1 cellular context compared by ENCODE assay signal in the genomic region with DNA sequence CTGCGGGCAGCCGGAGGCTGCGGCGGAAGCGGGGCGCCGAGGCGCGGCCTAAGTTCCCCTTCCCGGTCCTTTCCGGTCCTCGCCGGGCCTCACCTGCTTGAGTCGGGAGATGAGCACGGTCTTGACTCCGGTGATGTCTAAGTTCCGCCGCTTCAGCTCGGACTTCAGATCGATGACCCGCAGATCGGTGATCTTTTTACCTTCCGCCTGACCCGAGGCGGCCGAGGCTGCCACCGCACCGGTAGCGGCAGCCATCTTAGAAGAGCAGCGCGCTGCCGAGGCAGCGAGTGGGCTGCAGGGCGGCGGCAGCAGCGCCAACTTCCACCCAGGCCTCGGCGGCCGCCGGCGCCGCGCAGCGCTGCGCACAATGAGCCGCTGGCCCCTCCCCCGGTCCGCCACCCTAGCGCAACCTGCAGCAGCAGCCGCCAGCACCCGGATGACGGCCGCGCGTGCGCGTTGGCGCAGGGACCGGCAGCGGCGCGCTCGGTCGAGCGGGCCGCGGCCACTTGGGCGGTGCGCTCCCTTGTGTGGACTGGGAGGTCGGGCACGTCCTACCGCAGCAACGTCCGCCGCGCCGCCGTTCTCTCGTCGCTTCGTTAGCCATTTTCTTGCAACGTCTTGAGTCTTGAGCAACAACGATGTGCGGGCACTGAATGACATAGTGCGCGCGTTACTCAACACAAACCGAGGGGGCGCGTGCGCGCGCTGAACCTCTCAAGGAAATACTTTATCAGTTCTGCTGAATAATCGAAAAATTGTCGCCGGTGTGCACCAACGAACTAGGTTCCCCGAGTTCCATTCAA.
TF ChIP-seq lines count a peak whose summit lies in the region.

A gene (minus strand): TSS at position 369 of the 803 bp plus-strand sequence. CDS start 114 bp downstream, at position 255.

TF ChIP-seq in GM12878, 131 proteins besides CTCF, POLR2A, EP300 and RAD21 (continued from another document and continues in another):
- TF ChIP-seq, protein P1, sequence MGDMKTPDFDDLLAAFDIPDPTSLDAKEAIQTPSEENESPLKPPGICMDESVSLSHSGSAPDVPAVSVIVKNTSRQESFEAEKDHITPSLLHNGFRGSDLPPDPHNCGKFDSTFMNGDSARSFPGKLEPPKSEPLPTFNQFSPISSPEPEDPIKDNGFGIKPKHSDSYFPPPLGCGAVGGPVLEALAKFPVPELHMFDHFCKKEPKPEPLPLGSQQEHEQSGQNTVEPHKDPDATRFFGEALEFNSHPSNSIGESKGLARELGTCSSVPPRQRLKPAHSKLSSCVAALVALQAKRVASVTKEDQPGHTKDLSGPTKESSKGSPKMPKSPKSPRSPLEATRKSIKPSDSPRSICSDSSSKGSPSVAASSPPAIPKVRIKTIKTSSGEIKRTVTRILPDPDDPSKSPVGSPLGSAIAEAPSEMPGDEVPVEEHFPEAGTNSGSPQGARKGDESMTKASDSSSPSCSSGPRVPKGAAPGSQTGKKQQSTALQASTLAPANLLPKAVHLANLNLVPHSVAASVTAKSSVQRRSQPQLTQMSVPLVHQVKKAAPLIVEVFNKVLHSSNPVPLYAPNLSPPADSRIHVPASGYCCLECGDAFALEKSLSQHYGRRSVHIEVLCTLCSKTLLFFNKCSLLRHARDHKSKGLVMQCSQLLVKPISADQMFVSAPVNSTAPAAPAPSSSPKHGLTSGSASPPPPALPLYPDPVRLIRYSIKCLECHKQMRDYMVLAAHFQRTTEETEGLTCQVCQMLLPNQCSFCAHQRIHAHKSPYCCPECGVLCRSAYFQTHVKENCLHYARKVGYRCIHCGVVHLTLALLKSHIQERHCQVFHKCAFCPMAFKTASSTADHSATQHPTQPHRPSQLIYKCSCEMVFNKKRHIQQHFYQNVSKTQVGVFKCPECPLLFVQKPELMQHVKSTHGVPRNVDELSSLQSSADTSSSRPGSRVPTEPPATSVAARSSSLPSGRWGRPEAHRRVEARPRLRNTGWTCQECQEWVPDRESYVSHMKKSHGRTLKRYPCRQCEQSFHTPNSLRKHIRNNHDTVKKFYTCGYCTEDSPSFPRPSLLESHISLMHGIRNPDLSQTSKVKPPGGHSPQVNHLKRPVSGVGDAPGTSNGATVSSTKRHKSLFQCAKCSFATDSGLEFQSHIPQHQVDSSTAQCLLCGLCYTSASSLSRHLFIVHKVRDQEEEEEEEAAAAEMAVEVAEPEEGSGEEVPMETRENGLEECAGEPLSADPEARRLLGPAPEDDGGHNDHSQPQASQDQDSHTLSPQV (IDR thresholded peaks at IDR 0.05): peak; percentile 13; the same call in 1 of the 2 replicates
- TF ChIP-seq ZSCAN29 (IDR thresholded peaks at IDR 0.05): peak; percentile 15; the same call in 1 of the 2 replicates
- peak; percentile 49 for TF ChIP-seq NBN (IDR thresholded peaks at IDR 0.05)
- TF ChIP-seq SMAD5 (IDR thresholded peaks at IDR 0.05; ENCODE audit: low read depth): no peak; the same call in 1 of the 2 replicates
- peak; percentile 98 for TF ChIP-seq YY1 (IDR thresholded peaks at IDR 0.05; ENCODE audit: low read depth, low read length)
- TF ChIP-seq POLR2AphosphoS2 (IDR thresholded peaks at IDR 0.05; ENCODE audit: low read depth, low read length): peak; percentile 77; the same call in 1 of the 2 replicates
- TF ChIP-seq RELA (IDR thresholded peaks at IDR 0.05; ENCODE audit: borderline replicate concordance, partially characterized antibody): peak; percentile 35
- TF ChIP-seq SREBF1 (IDR thresholded peaks at IDR 0.05; ENCODE audit: low read length): no peak
- TF ChIP-seq ESRRA (IDR thresholded peaks at IDR 0.05; ENCODE audit: low read length): peak; percentile 42; the same call in 1 of the 2 replicates
- peak in 1 of 2 experiments; percentile 71; a peak in 2 of 4 replicates for TF ChIP-seq BHLHE40 (IDR thresholded peaks at IDR 0.05; ENCODE audit: borderline replicate concordance in 1 of 2, low read depth in 2 of 2, low read length in 1 of 2)
- TF ChIP-seq, protein P2, sequence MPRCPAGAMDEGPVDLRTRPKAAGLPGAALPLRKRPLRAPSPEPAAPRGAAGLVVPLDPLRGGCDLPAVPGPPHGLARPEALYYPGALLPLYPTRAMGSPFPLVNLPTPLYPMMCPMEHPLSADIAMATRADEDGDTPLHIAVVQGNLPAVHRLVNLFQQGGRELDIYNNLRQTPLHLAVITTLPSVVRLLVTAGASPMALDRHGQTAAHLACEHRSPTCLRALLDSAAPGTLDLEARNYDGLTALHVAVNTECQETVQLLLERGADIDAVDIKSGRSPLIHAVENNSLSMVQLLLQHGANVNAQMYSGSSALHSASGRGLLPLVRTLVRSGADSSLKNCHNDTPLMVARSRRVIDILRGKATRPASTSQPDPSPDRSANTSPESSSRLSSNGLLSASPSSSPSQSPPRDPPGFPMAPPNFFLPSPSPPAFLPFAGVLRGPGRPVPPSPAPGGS (IDR thresholded peaks at IDR 0.05; ENCODE audit: borderline replicate concordance, insufficient read depth, low read depth, low read length, poor library complexity, severe bottlenecking): peak; percentile 17
- TF ChIP-seq SIX5 (IDR thresholded peaks at IDR 0.05; ENCODE audit: low read depth, low read length, severe bottlenecking): no peak
- TF ChIP-seq BMI1 (IDR thresholded peaks at IDR 0.05; ENCODE audit: borderline replicate concordance): no peak
- TF ChIP-seq TCF3 (IDR thresholded peaks at IDR 0.05; ENCODE audit: borderline replicate concordance, insufficient read depth, low read depth, low read length): peak; percentile 70; the same call in 1 of the 2 replicates
- TF ChIP-seq PML (IDR thresholded peaks at IDR 0.05; ENCODE audit: low read length): peak; percentile 95
- TF ChIP-seq YBX1 (IDR thresholded peaks at IDR 0.05): no peak
- TF ChIP-seq BACH1 (IDR thresholded peaks at IDR 0.05; ENCODE audit: borderline replicate concordance): peak; percentile 82
- peak; percentile 89 for TF ChIP-seq IKZF1 (conservative IDR thresholded peaks at IDR 0.05)
- TF ChIP-seq MTA2 (IDR thresholded peaks at IDR 0.05; ENCODE audit: low read depth): peak; percentile 25; the same call in 1 of the 2 replicates
- TF ChIP-seq RAD51 (IDR thresholded peaks at IDR 0.05): no peak
- peak; percentile 22; the same call in 1 of the 2 replicates for TF ChIP-seq ATF7 (IDR thresholded peaks at IDR 0.05; ENCODE audit: low read depth)
- TF ChIP-seq, protein P3, sequence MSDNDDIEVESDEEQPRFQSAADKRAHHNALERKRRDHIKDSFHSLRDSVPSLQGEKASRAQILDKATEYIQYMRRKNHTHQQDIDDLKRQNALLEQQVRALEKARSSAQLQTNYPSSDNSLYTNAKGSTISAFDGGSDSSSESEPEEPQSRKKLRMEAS (IDR thresholded peaks at IDR 0.05; ENCODE audit: low read depth, low read length): no peak; the same call in none of the 2 replicates
- peak; percentile 16 to 38; a peak in 1 of 4 replicates for TF ChIP-seq SRF (IDR thresholded peaks at IDR 0.05; ENCODE audit: low read depth in 2 of 2, low read length in 2 of 2)
- TF ChIP-seq GATAD2B (conservative IDR thresholded peaks at IDR 0.05; ENCODE audit: low read depth): peak; percentile 92
- TF ChIP-seq KLF5 (IDR thresholded peaks at IDR 0.05; ENCODE audit: partially characterized antibody): peak; percentile 53
- TF ChIP-seq DPF2 (IDR thresholded peaks at IDR 0.05): peak; percentile 88
- TF ChIP-seq SREBF2 (IDR thresholded peaks at IDR 0.05; ENCODE audit: low read length): no peak
- TF ChIP-seq NFXL1 (IDR thresholded peaks at IDR 0.05; ENCODE audit: borderline replicate concordance): no peak
- peak; percentile 34 for TF ChIP-seq SP1 (IDR thresholded peaks at IDR 0.05; ENCODE audit: low read depth, low read length)
- no peak for TF ChIP-seq MYB (IDR thresholded peaks at IDR 0.05; ENCODE audit: borderline replicate concordance, low read depth, low read length)
- TF ChIP-seq MEF2A (IDR thresholded peaks at IDR 0.05; ENCODE audit: insufficient read depth, low read depth, low read length): 0 out of 2 replicates have a peak, but pooled peaks have one; percentile 7
- TF ChIP-seq, protein P4, sequence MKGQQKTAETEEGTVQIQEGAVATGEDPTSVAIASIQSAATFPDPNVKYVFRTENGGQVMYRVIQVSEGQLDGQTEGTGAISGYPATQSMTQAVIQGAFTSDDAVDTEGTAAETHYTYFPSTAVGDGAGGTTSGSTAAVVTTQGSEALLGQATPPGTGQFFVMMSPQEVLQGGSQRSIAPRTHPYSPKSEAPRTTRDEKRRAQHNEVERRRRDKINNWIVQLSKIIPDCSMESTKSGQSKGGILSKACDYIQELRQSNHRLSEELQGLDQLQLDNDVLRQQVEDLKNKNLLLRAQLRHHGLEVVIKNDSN (IDR thresholded peaks at IDR 0.05; ENCODE audit: borderline replicate concordance, extremely low read length, insufficient read depth, low read depth, low read length): peak; percentile 7
- 0 out of 2 replicates have a peak, but pooled peaks have one; percentile 41 for TF ChIP-seq ZNF207 (IDR thresholded peaks at IDR 0.05; ENCODE audit: borderline replicate concordance)
- peak; percentile 8; the same call in 1 of the 2 replicates for TF ChIP-seq MXI1 (IDR thresholded peaks at IDR 0.05; ENCODE audit: low read depth, low read length)
- TF ChIP-seq, protein P5, sequence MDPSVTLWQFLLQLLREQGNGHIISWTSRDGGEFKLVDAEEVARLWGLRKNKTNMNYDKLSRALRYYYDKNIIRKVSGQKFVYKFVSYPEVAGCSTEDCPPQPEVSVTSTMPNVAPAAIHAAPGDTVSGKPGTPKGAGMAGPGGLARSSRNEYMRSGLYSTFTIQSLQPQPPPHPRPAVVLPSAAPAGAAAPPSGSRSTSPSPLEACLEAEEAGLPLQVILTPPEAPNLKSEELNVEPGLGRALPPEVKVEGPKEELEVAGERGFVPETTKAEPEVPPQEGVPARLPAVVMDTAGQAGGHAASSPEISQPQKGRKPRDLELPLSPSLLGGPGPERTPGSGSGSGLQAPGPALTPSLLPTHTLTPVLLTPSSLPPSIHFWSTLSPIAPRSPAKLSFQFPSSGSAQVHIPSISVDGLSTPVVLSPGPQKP (IDR thresholded peaks at IDR 0.05; ENCODE audit: low read depth, low read length): no peak; the same call in 1 of the 2 replicates
- TF ChIP-seq CBX5 (IDR thresholded peaks at IDR 0.05; ENCODE audit: low read depth): peak; percentile 26; the same call in 1 of the 2 replicates
- no peak for TF ChIP-seq SUPT20H (IDR thresholded peaks at IDR 0.05; ENCODE audit: borderline replicate concordance, control insufficient read depth, low read depth, low read length)
- TF ChIP-seq STAT1 (conservative IDR thresholded peaks at IDR 0.05): no peak
- TF ChIP-seq TCF12 (IDR thresholded peaks at IDR 0.05; ENCODE audit: low read depth, low read length): peak; percentile 78
- TF ChIP-seq ZNF24 (IDR thresholded peaks at IDR 0.05): peak; percentile 49; the same call in 1 of the 2 replicates
- peak; percentile 47 to 55; a peak in 2 of 3 replicates for TF ChIP-seq EGR1 (IDR thresholded peaks at IDR 0.05; ENCODE audit: borderline replicate concordance in 1 of 2, low read depth in 2 of 2, low read length in 2 of 2)
- TF ChIP-seq CBX3 (IDR thresholded peaks at IDR 0.05; ENCODE audit: borderline replicate concordance, low read depth): no peak
- TF ChIP-seq, protein P6, sequence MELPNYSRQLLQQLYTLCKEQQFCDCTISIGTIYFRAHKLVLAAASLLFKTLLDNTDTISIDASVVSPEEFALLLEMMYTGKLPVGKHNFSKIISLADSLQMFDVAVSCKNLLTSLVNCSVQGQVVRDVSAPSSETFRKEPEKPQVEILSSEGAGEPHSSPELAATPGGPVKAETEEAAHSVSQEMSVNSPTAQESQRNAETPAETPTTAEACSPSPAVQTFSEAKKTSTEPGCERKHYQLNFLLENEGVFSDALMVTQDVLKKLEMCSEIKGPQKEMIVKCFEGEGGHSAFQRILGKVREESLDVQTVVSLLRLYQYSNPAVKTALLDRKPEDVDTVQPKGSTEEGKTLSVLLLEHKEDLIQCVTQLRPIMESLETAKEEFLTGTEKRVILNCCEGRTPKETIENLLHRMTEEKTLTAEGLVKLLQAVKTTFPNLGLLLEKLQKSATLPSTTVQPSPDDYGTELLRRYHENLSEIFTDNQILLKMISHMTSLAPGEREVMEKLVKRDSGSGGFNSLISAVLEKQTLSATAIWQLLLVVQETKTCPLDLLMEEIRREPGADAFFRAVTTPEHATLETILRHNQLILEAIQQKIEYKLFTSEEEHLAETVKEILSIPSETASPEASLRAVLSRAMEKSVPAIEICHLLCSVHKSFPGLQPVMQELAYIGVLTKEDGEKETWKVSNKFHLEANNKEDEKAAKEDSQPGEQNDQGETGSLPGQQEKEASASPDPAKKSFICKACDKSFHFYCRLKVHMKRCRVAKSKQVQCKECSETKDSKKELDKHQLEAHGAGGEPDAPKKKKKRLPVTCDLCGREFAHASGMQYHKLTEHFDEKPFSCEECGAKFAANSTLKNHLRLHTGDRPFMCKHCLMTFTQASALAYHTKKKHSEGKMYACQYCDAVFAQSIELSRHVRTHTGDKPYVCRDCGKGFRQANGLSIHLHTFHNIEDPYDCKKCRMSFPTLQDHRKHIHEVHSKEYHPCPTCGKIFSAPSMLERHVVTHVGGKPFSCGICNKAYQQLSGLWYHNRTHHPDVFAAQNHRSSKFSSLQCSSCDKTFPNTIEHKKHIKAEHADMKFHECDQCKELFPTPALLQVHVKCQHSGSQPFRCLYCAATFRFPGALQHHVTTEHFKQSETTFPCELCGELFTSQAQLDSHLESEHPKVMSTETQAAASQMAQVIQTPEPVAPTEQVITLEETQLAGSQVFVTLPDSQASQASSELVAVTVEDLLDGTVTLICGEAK (IDR thresholded peaks at IDR 0.05; ENCODE audit: borderline replicate concordance): 0 out of 2 replicates have a peak, but pooled peaks have one; percentile 51
- TF ChIP-seq, protein P7, sequence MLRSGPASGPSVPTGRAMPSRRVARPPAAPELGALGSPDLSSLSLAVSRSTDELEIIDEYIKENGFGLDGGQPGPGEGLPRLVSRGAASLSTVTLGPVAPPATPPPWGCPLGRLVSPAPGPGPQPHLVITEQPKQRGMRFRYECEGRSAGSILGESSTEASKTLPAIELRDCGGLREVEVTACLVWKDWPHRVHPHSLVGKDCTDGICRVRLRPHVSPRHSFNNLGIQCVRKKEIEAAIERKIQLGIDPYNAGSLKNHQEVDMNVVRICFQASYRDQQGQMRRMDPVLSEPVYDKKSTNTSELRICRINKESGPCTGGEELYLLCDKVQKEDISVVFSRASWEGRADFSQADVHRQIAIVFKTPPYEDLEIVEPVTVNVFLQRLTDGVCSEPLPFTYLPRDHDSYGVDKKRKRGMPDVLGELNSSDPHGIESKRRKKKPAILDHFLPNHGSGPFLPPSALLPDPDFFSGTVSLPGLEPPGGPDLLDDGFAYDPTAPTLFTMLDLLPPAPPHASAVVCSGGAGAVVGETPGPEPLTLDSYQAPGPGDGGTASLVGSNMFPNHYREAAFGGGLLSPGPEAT (IDR thresholded peaks at IDR 0.05; ENCODE audit: low read depth): 0 out of 2 replicates have a peak, but pooled peaks have one; percentile 11
- peak; percentile 30; the same call in 1 of the 2 replicates for TF ChIP-seq RB1 (IDR thresholded peaks at IDR 0.05; ENCODE audit: borderline replicate concordance)
